ENCODE assay signal across 16 cellular contexts in the genomic region with DNA sequence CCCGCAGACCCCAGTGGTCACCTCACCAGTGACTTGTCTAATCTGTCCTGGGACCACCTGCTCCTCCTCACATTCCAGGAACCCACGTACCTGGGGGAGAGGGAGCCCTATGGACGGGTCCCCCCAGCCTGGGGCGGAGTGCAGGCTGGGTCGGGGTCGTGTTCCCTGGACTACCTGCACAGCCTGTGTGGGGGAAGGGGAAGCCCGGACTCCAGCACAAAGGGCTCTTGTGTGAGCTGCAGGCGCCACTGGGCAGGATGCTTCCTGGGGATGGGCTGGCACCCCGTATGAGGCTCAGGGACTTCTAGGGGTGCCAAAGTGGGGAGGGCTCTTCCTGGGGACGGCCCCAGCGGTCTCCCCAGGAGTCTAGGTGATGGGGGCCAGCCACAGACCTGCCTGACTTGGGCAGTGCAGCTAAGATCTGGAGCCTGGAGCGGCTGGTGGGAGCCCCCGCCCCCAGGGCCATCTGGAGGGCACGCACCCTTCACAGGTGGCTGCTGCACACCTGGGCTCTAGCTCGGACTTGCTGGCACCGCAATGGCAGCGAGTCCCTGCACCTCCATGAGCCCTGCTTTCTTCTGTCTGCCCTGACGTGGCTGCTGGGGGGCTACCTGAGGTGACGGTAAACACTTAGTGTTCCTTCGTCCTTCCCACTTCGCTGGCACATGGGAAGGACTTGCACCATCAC. TPM values are rescaled to one million over a fixed set of nuclear protein-coding genes. Genes with fewer than 3 reads are reported as not detected.
DNase-seq lines count a peak whose midpoint lies in the region; ATAC-seq and TF ChIP-seq lines count a peak whose summit lies in the region.
"Had no signal": no experiment of that assay in that cellular context is flagged by ENCODE, and none has a peak within 500 bp of the region (broad histone marks: within the 10 kb centered on the region; RNA-seq: fewer than 3 reads in every experiment).

No MANE protein-coding gene starts in this region.

- peak overlapping the region; percentile 100 for H3K27ac ChIP-seq in GM23248
- H3K27ac ChIP-seq in suprapubic skin = peak overlapping the region; percentile 87
- no peak overlapping the region for H3K27ac ChIP-seq in MM.1S (ENCODE audit: low read length)

- H3K9me3 Mint-ChIP-seq in WTC11 = no peaks in the 10 kb centered on the region

- peak overlapping the region; percentile 57; the same call in 1 of the 2 replicates for H3K27ac Mint-ChIP-seq in WTC11

- no peaks in the 10 kb centered on the region for H3K36me3 Mint-ChIP-seq in WTC11

- no peak for TF ChIP-seq POLR2A in suprapubic skin (IDR thresholded peaks at IDR 0.05)

- no peaks in the 10 kb centered on the region for H4K20me1 ChIP-seq in GM23248 (ENCODE audit: insufficient read depth)
- H4K20me1 ChIP-seq in MM.1S (ENCODE audit: insufficient read depth, low read length) = no peaks in the 10 kb centered on the region

- H3K9ac ChIP-seq in GM23248 = peak overlapping the region; percentile 99
- no peak overlapping the region for H3K9ac ChIP-seq in MM.1S (ENCODE audit: low read length)

- H3K79me2 ChIP-seq in GM23248 (ENCODE audit: insufficient read depth) = peaks cover 75% of the 10 kb centered on the region
- H3K79me2 ChIP-seq in MM.1S (ENCODE audit: low read length) = no peaks in the 10 kb centered on the region; the same call in 1 of the 2 replicates

- no peak overlapping the region for H3K4me3 ChIP-seq in GM23248
- no peak overlapping the region for H3K4me3 ChIP-seq in suprapubic skin
- no peak overlapping the region for H3K4me3 ChIP-seq in MM.1S (ENCODE audit: low read length)

- no peak for TF ChIP-seq CTCF in WTC11 (IDR thresholded peaks at IDR 0.05)
- TF ChIP-seq CTCF in suprapubic skin (IDR thresholded peaks at IDR 0.05) = no peak
- TF ChIP-seq CTCF in MM.1S (IDR thresholded peaks at IDR 0.05; ENCODE audit: low read length) = no peak

- H3K4me3 Mint-ChIP-seq in WTC11 = no peak overlapping the region

- no peaks in the 10 kb centered on the region for H3K27me3 Mint-ChIP-seq in WTC11 (ENCODE audit: low read depth)

- DNase-seq in GM23248 (no peak), WTC11 (ENCODE audit: low spot score) (no peak), islet precursor cell (peak; percentile 63), suprapubic skin (ENCODE audit: low spot score in 2 of 2) (no peak), SHP77 (lab: John Stamatoyannopoulos, UW) (no peak), SKM-1 (lab: John Stamatoyannopoulos, UW; ENCODE audit: unreplicated experiment) (no peak), HUDEP-2 (lab: John Stamatoyannopoulos, UW; ENCODE audit: unreplicated experiment in 76 of 76) (no peak), MM.1S (no peak)
- DNase-seq: central memory CD4-positive, alpha-beta T cell; COR-L47; effector CD8-positive, alpha-beta T cell; midbrain; NCI-H1092; PC-3; stimulated activated naive CD4-positive, alpha-beta T cell treated with Interleukin-2 at 50 U/mL for 16 hours; T1000 had no signal

- no peak for ATAC-seq in WTC11
- ATAC-seq: PC-3 had no signal

- H3K27me3 ChIP-seq in GM23248 (replicated peaks; ENCODE audit: insufficient read depth) (no peaks in the 10 kb centered on the region), suprapubic skin (no peaks in the 10 kb centered on the region), MM.1S (replicated peaks; ENCODE audit: insufficient read depth, low read length) (no peaks in the 10 kb centered on the region)

- no peak for TF ChIP-seq EP300 in suprapubic skin (IDR thresholded peaks at IDR 0.05)

- peaks cover 7% of the 10 kb centered on the region; the same call in 1 of the 2 replicates for H3K36me3 ChIP-seq in GM23248 (ENCODE audit: low read depth)
- H3K36me3 ChIP-seq in suprapubic skin = peaks cover 33% of the 10 kb centered on the region
- H3K36me3 ChIP-seq in MM.1S (replicated peaks; ENCODE audit: insufficient read depth, low read length) = no peaks in the 10 kb centered on the region

- WGBS in GM23248 (ENCODE audit: low coverage in 1 of 2, low lambda C conversion rate in 2 of 2, missing lambda C conversion rate in 2 of 2), 2 experiments = 85% methylated on average over 18 to 21 of the region's 21 CpGs
- 82% methylated on average over 6 of the region's 21 CpGs for WGBS in suprapubic skin

- H3K4me2 ChIP-seq in GM23248 (ENCODE audit: unreplicated experiment) (no peak overlapping the region), MM.1S (ENCODE audit: low read depth, low read length) (no peak overlapping the region)

- H2AFZ ChIP-seq in GM23248 = no peak overlapping the region
- H2AFZ ChIP-seq in MM.1S (ENCODE audit: low read length) = no peak overlapping the region

- H3K9me3 ChIP-seq in GM23248 (ENCODE audit: low read depth) = no peaks in the 10 kb centered on the region
- no peaks in the 10 kb centered on the region for H3K9me3 ChIP-seq in suprapubic skin
- no peaks in the 10 kb centered on the region for H3K9me3 ChIP-seq in MM.1S (replicated peaks; ENCODE audit: insufficient read depth, low read length)

- POLR2A ChIA-PET in WTC11 (lab: Charles Lee) = interaction anchor here (3.4 kb wide), 1 partner anchor 13 kb away, joined by 25 read pairs; no protein-coding TSS in a partner anchor

- in situ Hi-C loops in GM23248 (cut with MboI) = no loop called here

- H3K9me2 ChIP-seq in GM23248 (ENCODE audit: insufficient read depth) (no peaks in the 10 kb centered on the region), MM.1S (replicated peaks; ENCODE audit: insufficient read depth, low read length) (no peaks in the 10 kb centered on the region)

- H3K4me1 Mint-ChIP-seq in WTC11 = peaks cover 35% of the 10 kb centered on the region

- H3K4me1 ChIP-seq in GM23248 (ENCODE audit: insufficient read depth) = peaks cover 72% of the 10 kb centered on the region
- peaks cover 81% of the 10 kb centered on the region for H3K4me1 ChIP-seq in suprapubic skin
- H3K4me1 ChIP-seq in MM.1S (ENCODE audit: low read length) = no peaks in the 10 kb centered on the region

- H3F3A ChIP-seq in GM23248 (ENCODE audit: insufficient read depth) (peaks cover 32% of the 10 kb centered on the region), MM.1S (ENCODE audit: insufficient read depth, low read length) (no peaks in the 10 kb centered on the region)

- CTCF ChIA-PET in WTC11 (lab: Charles Lee) = interaction anchor here (1.4 to 11.7 kb wide), 8 partner anchors 12 to 125 kb away, joined by 4 to 273 read pairs (median 16); a partner anchor contains a TSS

TF ChIP-seq in WTC11, 78 proteins besides CTCF, POLR2A, EP300 and RAD21:
- no peak for TF ChIP-seq ZNF138 (CRISPR knock-in tag; conservative IDR thresholded peaks at IDR 0.05)

RNA-seq across cellular contexts. Expression of a gene that starts 7.5 kb away (rescaled TPM):
- 223 and 234 TPM in 2 replicates for total RNA-seq in GM23248 (2014; rRNA removed; shearing (Covaris generic))
- 160 and 169 TPM in 2 replicates for polyA plus RNA-seq in GM23248 (2016; fragmentation: Nextera tagmentation; extraction: Ambion mirVana)
- 8.0 to 9.1 TPM (median 8.3 TPM) in 3 replicates for total RNA-seq in WTC11 (2021)
- total RNA-seq in suprapubic skin = 10 to 100 TPM; 10.8 to 23.3 (median 22.3) TPM

RNA-seq across cellular contexts. Expression of a gene that starts 28.0 kb away (rescaled TPM):
- 20.4 and 33.0 TPM in 2 replicates for total RNA-seq in GM23248 (2014; rRNA removed; shearing (Covaris generic))
- 74.5 and 78.9 TPM in 2 replicates for polyA plus RNA-seq in GM23248 (2016; fragmentation: Nextera tagmentation; extraction: Ambion mirVana)
- total RNA-seq in WTC11 (2021) (87.2 to 93.7 TPM (median 88.9 TPM) in 3 replicates), suprapubic skin (10 to 100 TPM; 23.8 to 54.7 (median 46.1) TPM)

RNA-seq across cellular contexts. Expression of a gene that starts 37.3 kb away (rescaled TPM):
- total RNA-seq in GM23248 (2014; rRNA removed; shearing (Covaris generic)) = 13.2 and 27.7 TPM in 2 replicates
- polyA plus RNA-seq in GM23248 (2016; fragmentation: Nextera tagmentation; extraction: Ambion mirVana) = 5.9 and 7.3 TPM in 2 replicates
- total RNA-seq in WTC11 (2021) (36.7 to 45.5 TPM (median 38.6 TPM) in 3 replicates), suprapubic skin (10 to 100 TPM; 18.8 to 29.6 (median 25.7) TPM)

RNA-seq across cellular contexts. Expression of a gene that starts 46.5 kb away (rescaled TPM):
- total RNA-seq in GM23248 (2014; rRNA removed; shearing (Covaris generic)) = 43.9 and 47.2 TPM in 2 replicates
- polyA plus RNA-seq in GM23248 (2016; fragmentation: Nextera tagmentation; extraction: Ambion mirVana) = 50.9 and 51.0 TPM in 2 replicates
- total RNA-seq in WTC11 (2021) = 54.8 to 64.1 TPM (median 56.0 TPM) in 3 replicates
- 10 to 100 TPM; 41.1 to 70.9 (median 48.7) TPM for total RNA-seq in suprapubic skin
